In the genomic region with DNA sequence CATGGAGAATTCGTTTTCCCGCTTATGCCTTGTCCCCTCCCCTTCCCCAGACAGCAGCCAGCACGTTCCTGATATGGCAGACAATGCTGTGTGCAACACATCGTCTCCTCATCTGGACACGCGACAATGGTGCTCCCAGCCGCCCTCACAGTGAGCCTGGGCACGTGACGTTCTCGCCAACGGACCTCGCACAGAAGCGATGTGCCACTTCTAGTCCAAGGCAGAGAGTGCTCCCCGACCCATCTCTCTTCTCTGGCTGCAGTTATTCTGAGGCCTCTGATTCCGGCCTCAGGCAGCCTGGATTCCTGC, we compare ENCODE assay signal across 23 cellular contexts.
"Had no signal": no experiment of that assay in that cellular context is flagged by ENCODE, and none has a peak within 500 bp of the region (broad histone marks: within the 10 kb centered on the region; RNA-seq: fewer than 3 reads in every experiment).

No MANE protein-coding gene starts in this region.

- ATAC-seq: HepG2, Panc1, PC-3, Right ventricle myocardium inferior had no signal

- H3K36me3 ChIP-seq: SJCRH30 had no signal

- DNase-seq: IMR-90; Kasumi-1; KG1; MM.1S; NCI-H1092 treated with DMSO at 0.1 percent for 48 hours; NCI-H1436; NCI-H187; NCI-H2029; NCI-H2081 treated with DMSO at 0.1 percent for 48 hours; NCI-H2171; NCI-H226; NCI-H446; NCI-H510A; NCI-H524 treated with DMSO at 0.1 percent for 48 hours; NCI-H69; NCI-H774; NK-92 treated with Interleukin-12 subunit alpha and Interleukin-12 subunit beta, amount 100 ng/mL, for 24 hours; PC-3; SHP77 treated with DMSO at 0.1 percent for 48 hours; SJCRH30 had no signal

- H3K4me1 ChIP-seq: SJCRH30 had no signal

- H3K9me3 ChIP-seq: SJCRH30 had no signal

- H3K27ac ChIP-seq: SJCRH30 had no signal

- H3K4me3 ChIP-seq: SJCRH30 had no signal
